In genomic region chr21:31413698-31414097, GRCh38 we compare ENCODE assay signal across 14 cellular contexts.
DNase-seq lines count a peak whose midpoint lies in the region; ATAC-seq and TF ChIP-seq lines count a peak whose summit lies in the region.
"Had no signal": no experiment of that assay in that cellular context is flagged by ENCODE, and none has a peak within 500 bp of the region (broad histone marks: within the 10 kb centered on the region; RNA-seq: fewer than 3 reads in every experiment).

No MANE protein-coding gene starts in this region.

- H3K14ac ChIP-seq in neuronal stem cell (ENCODE audit: low read length), result no peak overlapping the region

- H3K27ac Mint-ChIP-seq in WTC11, result peak overlapping the region; percentile 47
- H3K27ac Mint-ChIP-seq: CD4-positive, alpha-beta memory T cell; HFFc6 had no signal

- H3K36me3 Mint-ChIP-seq in WTC11, result 0 out of 2 replicates have a peak, but pooled peaks cover 3% of the 10 kb centered on the region
- H3K36me3 Mint-ChIP-seq: CD4-positive, alpha-beta memory T cell had no signal

- peaks cover 7% of the 10 kb centered on the region for H3K79me1 ChIP-seq in neuronal stem cell (ENCODE audit: low read depth, low read length)

- H4K20me1 ChIP-seq in DND-41 (ENCODE audit: insufficient read depth, low read length), result no peaks in the 10 kb centered on the region

- H3K27me3 ChIP-seq in left ventricle myocardium inferior (ENCODE audit: low read depth), result no peaks in the 10 kb centered on the region
- no peaks in the 10 kb centered on the region for H3K27me3 ChIP-seq in DND-41 (ENCODE audit: insufficient read depth, low read length, poor library complexity)
- H3K27me3 ChIP-seq in neuronal stem cell (ENCODE audit: control insufficient read depth in 3 of 3, insufficient read depth in 3 of 3, low read depth in 1 of 3, low read length in 3 of 3), result no peaks in the 10 kb centered on the region

- no peaks in the 10 kb centered on the region for H3K27me3 Mint-ChIP-seq in WTC11 (ENCODE audit: low read depth)
- H3K27me3 Mint-ChIP-seq: CD4-positive, alpha-beta memory T cell had no signal

- POLR2A ChIA-PET in WTC11 (lab: Charles Lee), result no interaction called here

- peaks cover 4% of the 10 kb centered on the region for H3K9me3 Mint-ChIP-seq in WTC11

- H3K4me1 ChIP-seq in left ventricle myocardium inferior (no peaks in the 10 kb centered on the region), DND-41 (ENCODE audit: insufficient read depth, low read length) (peaks cover 3% of the 10 kb centered on the region; the same call in 1 of the 2 replicates), neuronal stem cell (ENCODE audit: control insufficient read depth in 2 of 2, insufficient read depth in 1 of 2, low read depth in 1 of 2, low read length in 2 of 2) (peaks cover 7 to 8% of the 10 kb centered on the region in 2 donors)
- H3K4me1 ChIP-seq: HAP-1 had no signal

- peaks cover 15% of the 10 kb centered on the region for H3K4me1 Mint-ChIP-seq in WTC11

- H4K91ac ChIP-seq in neuronal stem cell (ENCODE audit: low read depth, low read length, poor library complexity), result no peak overlapping the region

- H3K9me3 ChIP-seq in left ventricle myocardium inferior (replicated peaks) (no peaks in the 10 kb centered on the region), DND-41 (ENCODE audit: insufficient read depth, low read length, severe bottlenecking) (no peaks in the 10 kb centered on the region), neuronal stem cell (replicated peaks in 1 of 2; ENCODE audit: control insufficient read depth in 2 of 2, insufficient read depth in 1 of 2, low read depth in 1 of 2, low read length in 2 of 2) (peaks cover 0 to 6% of the 10 kb centered on the region in 2 donors)
- H3K9me3 ChIP-seq: HAP-1 had no signal

- TF ChIP-seq CTCF in left ventricle myocardium inferior (IDR thresholded peaks at IDR 0.05; ENCODE audit: borderline replicate concordance) (no peak), DND-41 (IDR thresholded peaks at IDR 0.05; ENCODE audit: borderline replicate concordance, extremely low read depth, low read length, poor library complexity, severe bottlenecking) (no peak), WTC11 (IDR thresholded peaks at IDR 0.05) (no peak)

- H2AFZ ChIP-seq in DND-41 (ENCODE audit: low read depth, low read length) (no peak overlapping the region), neuronal stem cell (ENCODE audit: low read length) (no peak overlapping the region)

- H2BK120ac ChIP-seq in neuronal stem cell (ENCODE audit: low read depth, low read length), result no peak overlapping the region

- no peak overlapping the region for H2BK15ac ChIP-seq in neuronal stem cell (ENCODE audit: low read length)

- no peak overlapping the region for H2BK5ac ChIP-seq in neuronal stem cell (ENCODE audit: low read length)

- H3K27ac ChIP-seq in left ventricle myocardium inferior (replicated peaks) (peak overlapping the region; percentile 54), DND-41 (ENCODE audit: low read length) (0 out of 2 replicates have a peak overlapping the region, but pooled peaks have one; percentile 27), neuronal stem cell (replicated peaks; ENCODE audit: low read length) (no peak overlapping the region)

- H3K23ac ChIP-seq in neuronal stem cell (ENCODE audit: low read depth, low read length, poor library complexity), result no peak overlapping the region

- DNase-seq in left ventricle myocardium inferior (no peak), Right ventricle myocardium inferior (ENCODE audit: missing footprints) (no peak), DND-41 (no peak), WTC11 (ENCODE audit: low spot score) (no peak), neuronal stem cell (ENCODE audit: low spot score) (no peak)
- DNase-seq: Calu3; CD4-positive, alpha-beta memory T cell; COR-L47; DMS53; DMS79 treated with DMSO at 0.1 percent for 48 hours; GOT3; HFFc6 had no signal

- H3K4me3 Mint-ChIP-seq in WTC11, result no peak overlapping the region
- H3K4me3 Mint-ChIP-seq: CD4-positive, alpha-beta memory T cell; HFFc6 had no signal

- intact Hi-C loops in left ventricle myocardium inferior (cut with micrococcal nuclease), result no loop called here
- intact Hi-C loops in Right ventricle myocardium inferior (cut with DNase I), result no loop called here

- no peaks in the 10 kb centered on the region for H3K79me2 ChIP-seq in DND-41 (ENCODE audit: insufficient read depth, low read length)

- no peak overlapping the region for H3K9ac ChIP-seq in DND-41 (ENCODE audit: low read depth, low read length)
- no peak overlapping the region for H3K9ac ChIP-seq in neuronal stem cell (ENCODE audit: low read depth, low read length, poor library complexity)

- peak overlapping the region; percentile 28 for H3K18ac ChIP-seq in neuronal stem cell (ENCODE audit: low read length)

- no peak overlapping the region for H3K4me2 ChIP-seq in DND-41 (ENCODE audit: insufficient read depth, low read length)
- H3K4me2 ChIP-seq in neuronal stem cell (ENCODE audit: insufficient read depth, low read length, poor library complexity, severe bottlenecking), result no peak overlapping the region

- H3K36me3 ChIP-seq in left ventricle myocardium inferior, result no peaks in the 10 kb centered on the region
- no peaks in the 10 kb centered on the region; the same call in 1 of the 2 replicates for H3K36me3 ChIP-seq in DND-41 (ENCODE audit: insufficient read depth, low read length)
- H3K36me3 ChIP-seq in neuronal stem cell (replicated peaks in 1 of 2; ENCODE audit: control insufficient read depth in 2 of 2, insufficient read depth in 2 of 2, low read length in 2 of 2), result no peaks in the 10 kb centered on the region
- H3K36me3 ChIP-seq: HAP-1 had no signal

- H3K4me3 ChIP-seq in left ventricle myocardium inferior (no peak overlapping the region), DND-41 (ENCODE audit: low read depth in 1 of 2, low read length in 2 of 2) (no peak overlapping the region), neuronal stem cell (ENCODE audit: low read length in 2 of 2) (no peak overlapping the region)
- H3K4me3 ChIP-seq: HAP-1 had no signal

- no peak overlapping the region for H4K8ac ChIP-seq in neuronal stem cell (ENCODE audit: low read depth, low read length)

- H2BK12ac ChIP-seq in neuronal stem cell (ENCODE audit: low read length), result no peak overlapping the region

- ATAC-seq in Right ventricle myocardium inferior, result no peak
- no peak for ATAC-seq in DND-41 (ENCODE audit: insufficient read depth, low read depth)
- no peak for ATAC-seq in WTC11
- ATAC-seq in HG03520 (IDR thresholded peaks at IDR 0.05; ENCODE audit: unreplicated experiment), result no peak

- CTCF ChIA-PET in WTC11 (lab: Charles Lee), result interaction anchor here (0.6 kb wide), 3 partner anchors 46 to 134 kb away, joined by 3 read pairs; no protein-coding TSS in a partner anchor

- no peak overlapping the region for H2AK5ac ChIP-seq in neuronal stem cell (ENCODE audit: low read depth, low read length)

- H3K4ac ChIP-seq in neuronal stem cell (ENCODE audit: low read length), result no peak overlapping the region

- WGBS in neuronal stem cell (ENCODE audit: extremely low coverage in 2 of 2, insufficient read length in 2 of 2, insufficient replicate concordance in 1 of 2), 2 donors, result no CpG with 5 or more reads among the region's 9 CpGs

TF ChIP-seq in WTC11, 78 proteins besides CTCF, POLR2A, EP300 and RAD21 (continues in another document):
- TF ChIP-seq JAZF1 (CRISPR knock-in tag; IDR thresholded peaks at IDR 0.05) (no peak), FOXK1 (CRISPR knock-in tag; IDR thresholded peaks at IDR 0.05) (no peak), ERG (CRISPR knock-in tag; IDR thresholded peaks at IDR 0.05) (no peak), TEAD1 (CRISPR knock-in tag; IDR thresholded peaks at IDR 0.05) (no peak), HMGXB4 (CRISPR knock-in tag; IDR thresholded peaks at IDR 0.05) (no peak), EMX1 (CRISPR knock-in tag; IDR thresholded peaks at IDR 0.05) (no peak)
